ENCODE assay signal across 12 cellular contexts in the genomic region with DNA sequence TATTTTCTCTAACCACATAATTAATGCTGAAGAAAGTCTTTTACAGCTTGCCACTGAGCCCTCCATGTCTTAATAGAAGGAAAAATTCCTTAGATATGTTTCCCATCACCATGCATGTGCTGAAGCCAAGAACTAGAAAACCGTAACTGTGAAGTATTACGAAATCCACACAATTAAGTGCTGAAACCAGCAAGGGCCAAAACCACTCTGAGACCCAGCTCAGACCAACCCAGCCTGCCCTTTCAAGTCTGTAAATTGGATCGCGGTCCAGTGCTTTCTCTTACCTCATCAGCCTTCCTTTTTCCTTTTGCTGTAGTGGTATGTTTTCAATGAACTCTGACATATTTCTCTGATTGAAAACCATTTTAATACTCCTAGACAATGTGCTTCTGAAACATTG. TPM values are rescaled to one million over a fixed set of nuclear protein-coding genes. Genes with fewer than 3 reads are reported as not detected.
DNase-seq lines count a peak whose midpoint lies in the region; ATAC-seq and TF ChIP-seq lines count a peak whose summit lies in the region.
"Had no signal": no experiment of that assay in that cellular context is flagged by ENCODE, and none has a peak within 500 bp of the region (broad histone marks: within the 10 kb centered on the region; RNA-seq: fewer than 3 reads in every experiment).

No MANE protein-coding gene starts in this region.

- H3K4me3 ChIP-seq in astrocyte of the spinal cord (ENCODE audit: low read depth, low read length) (no peak overlapping the region), testis (no peak overlapping the region)

- H3K4me1 ChIP-seq in testis, result no peaks in the 10 kb centered on the region

- no peaks in the 10 kb centered on the region for H3K27me3 Mint-ChIP-seq in natural killer cell (ENCODE audit: low read depth in 2 of 2)
- H3K27me3 Mint-ChIP-seq: activated CD8-positive, alpha-beta T cell treated with anti-CD3 and anti-CD28 coated beads for 36 hours had no signal

- intact Hi-C loops in testis (cut with DNase I; ENCODE audit: low total_unique reads), result no loop called here
- intact Hi-C loops in natural killer cell (cut with micrococcal nuclease), result no loop called here

- no peaks in the 10 kb centered on the region for H3K36me3 Mint-ChIP-seq in natural killer cell

- H3K9me3 ChIP-seq in testis, result no peaks in the 10 kb centered on the region

- H3K27ac Mint-ChIP-seq in natural killer cell, result no peak overlapping the region
- H3K27ac Mint-ChIP-seq: activated CD8-positive, alpha-beta T cell treated with anti-CD3 and anti-CD28 coated beads for 36 hours had no signal

- H3K4me1 Mint-ChIP-seq in natural killer cell, result no peaks in the 10 kb centered on the region

- TF ChIP-seq POLR2A in testis (IDR thresholded peaks at IDR 0.05) (no peak), GM18505 (IDR thresholded peaks at IDR 0.05; ENCODE audit: borderline replicate concordance, extremely low read depth, insufficient read depth, insufficient read length) (no peak)

- peaks cover 2 to 5% of the 10 kb centered on the region in 2 donors for H3K9me3 Mint-ChIP-seq in natural killer cell

- ATAC-seq in GM18907 (IDR thresholded peaks at IDR 0.05; ENCODE audit: unreplicated experiment), result peak; percentile 45
- ATAC-seq in natural killer cell, result no peak
- ATAC-seq in GM18505 (IDR thresholded peaks at IDR 0.05; ENCODE audit: unreplicated experiment), result no peak
- ATAC-seq: activated CD8-positive, alpha-beta T cell treated with anti-CD3 and anti-CD28 coated beads for 36 hours; HCT116 had no signal

- WGBS in testis, 2 donors, result 55 to 66% methylated on average over 4 of the region's 4 CpGs

- no peak overlapping the region for H3K27ac ChIP-seq in testis

- no peaks in the 10 kb centered on the region for H3K36me3 ChIP-seq in testis (ENCODE audit: low read depth, missing control alignments)

- TF ChIP-seq CTCF in astrocyte of the spinal cord (IDR thresholded peaks at IDR 0.05; ENCODE audit: low read depth, low read length) (no peak), testis (IDR thresholded peaks at IDR 0.05) (no peak), natural killer cell (IDR thresholded peaks at IDR 0.05) (no peak)

- no peak overlapping the region for H3K4me3 Mint-ChIP-seq in natural killer cell
- H3K4me3 Mint-ChIP-seq: activated CD8-positive, alpha-beta T cell treated with anti-CD3 and anti-CD28 coated beads for 36 hours had no signal

- peak; percentile 77 for DNase-seq in astrocyte of the spinal cord (ENCODE audit: low read depth, low spot score)
- DNase-seq in iris pigment epithelial cell (ENCODE audit: low read depth), result peak; percentile 65
- DNase-seq in testis, result peak; percentile 43
- DNase-seq in natural killer cell, result no peak
- no peak for DNase-seq in NCI-H146 (lab: John Stamatoyannopoulos, UW)
- DNase-seq in NCI-H510A treated with DMSO at 0.1 percent for 48 hours (lab: John Stamatoyannopoulos, UW), result no peak
- DNase-seq: activated CD8-positive, alpha-beta T cell treated with anti-CD3 and anti-CD28 coated beads for 36 hours; NCI-H1436 treated with DMSO at 0.1 percent for 48 hours; NCI-H524 treated with DMSO at 0.1 percent for 48 hours had no signal

- in situ Hi-C loops in astrocyte of the spinal cord (cut with HindIII; ENCODE audit: low sequenced_read_pairs), result no loop called here

- H3K27me3 ChIP-seq in testis, result no peaks in the 10 kb centered on the region

RNA-seq across cellular contexts. Expression of gene SEMA5A, which starts 26.3 kb away (rescaled TPM):
- total RNA-seq in testis, result 1 to 10 TPM; 3.4 to 5.4 TPM
- 12.8 TPM for polyA plus RNA-seq in testis (ENCODE audit: insufficient read depth, low read depth, low replicate concordance)
- under 1 TPM in 1 of 3 donors, not detected in 2; 0.15 TPM for total RNA-seq in natural killer cell
- total RNA-seq: activated CD8-positive, alpha-beta T cell treated with anti-CD3 and anti-CD28 coated beads for 36 hours had no signal

Comparison
In these comparisons a context has a peak if more than half of its experiments do, and no peak if none do; other contexts are left out.
1. DNase-seq: peak in astrocyte of the spinal cord (single experiment), iris pigment epithelial cell (single experiment) and testis (single experiment); none in natural killer cell (single experiment), NCI-H146 (single experiment) and NCI-H510A treated with DMSO at 0.1 percent for 48 hours (single experiment).